Comparison of ENCODE assay signal across 8 cellular contexts in genomic region chr2:223944166-223944703, GRCh38. TPM values are rescaled to one million over a fixed set of nuclear protein-coding genes. Genes with fewer than 3 reads are reported as not detected.
A peak's percentile ranks its signal among the peaks of the same experiment; 100 is the strongest.
DNase-seq lines count a peak whose midpoint lies in the region; ATAC-seq and TF ChIP-seq lines count a peak whose summit lies in the region.

No MANE protein-coding gene starts in this region.

- TF ChIP-seq CTCF in GM06990 (IDR thresholded peaks at IDR 0.05; ENCODE audit: insufficient read depth, low read length, poor library complexity, severe bottlenecking) (no peak), esophagus squamous epithelium (IDR thresholded peaks at IDR 0.05) (no peak), vagina (IDR thresholded peaks at IDR 0.05) (no peak)

- H3K27ac ChIP-seq in esophagus squamous epithelium (peak overlapping the region; percentile 87 to 95 (median 92)), vagina (peak overlapping the region; percentile 96)

- DNase-seq in GM06990 (ENCODE audit: extremely low read depth, insufficient read length) = peak; percentile 55
- peak; percentile 22 for DNase-seq in HPDE6-E6E7 (ENCODE audit: extremely low spot score)
- DNase-seq in activated CD8-positive, alpha-beta memory T cell treated with anti-CD3 and anti-CD28 coated beads, Interleukin-2, amount 10 ng/mL, durations not matched to agents 7 days and 5 days = peak; percentile 50
- no peak for DNase-seq in esophagus squamous epithelium (lab: John Stamatoyannopoulos, UW)
- DNase-seq in naive B cell = peak; percentile 34
- no peak for DNase-seq in vagina (ENCODE audit: extremely low spot score in 2 of 2)
- no peak for DNase-seq in DMS53 treated with DMSO at 0.1 percent for 48 hours (lab: John Stamatoyannopoulos, UW; ENCODE audit: unreplicated experiment)
- DNase-seq in NCI-H1048 (lab: John Stamatoyannopoulos, UW) = no peak

- TF ChIP-seq POLR2A in esophagus squamous epithelium (IDR thresholded peaks at IDR 0.05) (no peak), vagina (IDR thresholded peaks at IDR 0.05) (no peak)

- CTCF ChIA-PET in activated CD8-positive, alpha-beta memory T cell treated with anti-CD3 and anti-CD28 coated beads, Interleukin-2, amount 10 ng/mL, durations not matched to agents 7 days and 5 days (lab: Charles Lee) = interaction anchor here (1.4 to 2.2 kb wide), 2 partner anchors 26 to 62 kb away, joined by 3 to 10 read pairs; no protein-coding TSS in a partner anchor

- H3K4me1 ChIP-seq in esophagus squamous epithelium (peaks cover 8 to 61% (median 20%) of the 10 kb centered on the region in 3 donors), vagina (peaks cover 48% of the 10 kb centered on the region)

- H3K9me3 Mint-ChIP-seq in activated CD8-positive, alpha-beta memory T cell treated with anti-CD3 and anti-CD28 coated beads, Interleukin-2, amount 10 ng/mL, durations not matched to agents 7 days and 5 days (ENCODE audit: low read depth) = peaks cover 2% of the 10 kb centered on the region
- H3K9me3 Mint-ChIP-seq in naive B cell = peaks cover 0 to 9% (median 6%) of the 10 kb centered on the region in 7 donors

- H3K27ac Mint-ChIP-seq in activated CD8-positive, alpha-beta memory T cell treated with anti-CD3 and anti-CD28 coated beads, Interleukin-2, amount 10 ng/mL, durations not matched to agents 7 days and 5 days = peak overlapping the region; percentile 90
- H3K27ac Mint-ChIP-seq in naive B cell = peak overlapping the region; percentile 72 to 96 (median 92)

- ATAC-seq in activated CD8-positive, alpha-beta memory T cell treated with anti-CD3 and anti-CD28 coated beads, Interleukin-2, amount 10 ng/mL, durations not matched to agents 7 days and 5 days = peak; percentile 9
- peak; percentile 17 to 29 for ATAC-seq in naive B cell (ENCODE audit: low read depth in 2 of 2)

- H3K4me1 Mint-ChIP-seq in activated CD8-positive, alpha-beta memory T cell treated with anti-CD3 and anti-CD28 coated beads, Interleukin-2, amount 10 ng/mL, durations not matched to agents 7 days and 5 days = peaks cover 54% of the 10 kb centered on the region
- H3K4me1 Mint-ChIP-seq in naive B cell = peaks cover 41 to 58% (median 47%) of the 10 kb centered on the region in 3 donors

- peak overlapping the region; percentile 94 for H3K4me3 Mint-ChIP-seq in activated CD8-positive, alpha-beta memory T cell treated with anti-CD3 and anti-CD28 coated beads, Interleukin-2, amount 10 ng/mL, durations not matched to agents 7 days and 5 days
- peak overlapping the region; percentile 88 to 98 (median 94) for H3K4me3 Mint-ChIP-seq in naive B cell

- no peaks in the 10 kb centered on the region for H3K9me3 ChIP-seq in esophagus squamous epithelium
- no peaks in the 10 kb centered on the region for H3K9me3 ChIP-seq in vagina

- H3K4me3 ChIP-seq in GM06990 (replicated peaks; ENCODE audit: low read depth, low read length) (peak overlapping the region; percentile 98), esophagus squamous epithelium (peak overlapping the region; percentile 79 to 98 (median 88)), vagina (peak overlapping the region; percentile 95 to 98)

- H3K36me3 Mint-ChIP-seq in activated CD8-positive, alpha-beta memory T cell treated with anti-CD3 and anti-CD28 coated beads, Interleukin-2, amount 10 ng/mL, durations not matched to agents 7 days and 5 days = peaks cover 25% of the 10 kb centered on the region
- peaks cover 8 to 9% of the 10 kb centered on the region in 2 donors for H3K36me3 Mint-ChIP-seq in naive B cell

- WGBS in esophagus squamous epithelium, 2 donors = 1 to 2% methylated on average over 8 to 22 of the region's 46 CpGs

- no peaks in the 10 kb centered on the region for H3K27me3 Mint-ChIP-seq in activated CD8-positive, alpha-beta memory T cell treated with anti-CD3 and anti-CD28 coated beads, Interleukin-2, amount 10 ng/mL, durations not matched to agents 7 days and 5 days
- no peaks in the 10 kb centered on the region for H3K27me3 Mint-ChIP-seq in naive B cell

- intact Hi-C loops in esophagus squamous epithelium (cut with DNase I) = no loop called here
- intact Hi-C loops in vagina (cut with DNase I) = no loop called here

- H3K36me3 ChIP-seq in GM06990 (ENCODE audit: control insufficient read depth, insufficient read depth, low read length) (no peaks in the 10 kb centered on the region), esophagus squamous epithelium (peaks cover 0 to 5% (median 0%) of the 10 kb centered on the region in 3 donors), vagina (no peaks in the 10 kb centered on the region)

- H3K27me3 ChIP-seq in GM06990 (replicated peaks; ENCODE audit: control insufficient read depth, insufficient read depth, low read length) (no peaks in the 10 kb centered on the region), esophagus squamous epithelium (no peaks in the 10 kb centered on the region), vagina (no peaks in the 10 kb centered on the region)

RNA-seq across cellular contexts. Expression of gene WDFY1, which starts 0.9 kb away (rescaled TPM):
- total RNA-seq in activated CD8-positive, alpha-beta memory T cell treated with anti-CD3 and anti-CD28 coated beads, Interleukin-2, amount 10 ng/mL, durations not matched to agents 7 days and 5 days = 10 to 100 TPM; 29.2 to 55.0 TPM
- 10 to 100 TPM; 13.8 to 36.4 (median 21.3) TPM for total RNA-seq in esophagus squamous epithelium
- 10 to 100 TPM; 12.6 to 39.2 (median 25.3) TPM for polyA plus RNA-seq in naive B cell (ENCODE audit: low read depth in 6 of 6)
- total RNA-seq in vagina = 44.2 TPM

RNA-seq across cellular contexts. Expression of gene MRPL44, which starts 13.0 kb away (rescaled TPM):
- total RNA-seq in activated CD8-positive, alpha-beta memory T cell treated with anti-CD3 and anti-CD28 coated beads, Interleukin-2, amount 10 ng/mL, durations not matched to agents 7 days and 5 days = 10 to 100 TPM; 30.4 to 34.9 TPM
- total RNA-seq in esophagus squamous epithelium (10 to 100 TPM; 18.5 to 35.6 (median 23.5) TPM), vagina (11.8 TPM)
- 10 to 100 TPM; 34.4 to 52.3 (median 38.6) TPM for polyA plus RNA-seq in naive B cell (ENCODE audit: low read depth in 6 of 6)

Comparison
In these comparisons a context has a peak if more than half of its experiments do, and no peak if none do; other contexts are left out.
1. DNase-seq: peak in GM06990 (single experiment), HPDE6-E6E7 (single experiment), activated CD8-positive, alpha-beta memory T cell treated with anti-CD3 and anti-CD28 coated beads, Interleukin-2, amount 10 ng/mL, durations not matched to agents 7 days and 5 days (single experiment) and naive B cell (single experiment); none in esophagus squamous epithelium (single experiment), vagina (0 of 2), DMS53 treated with DMSO at 0.1 percent for 48 hours (single experiment) and NCI-H1048 (single experiment).
2. Peak in every context shown above with its lines, with median percentiles within 50 percentile points of each other: H3K4me3 ChIP-seq.